ENCODE assay signal across 14 cellular contexts in genomic region chr11:8603696-8604077, GRCh38. TPM values are rescaled to one million over a fixed set of nuclear protein-coding genes. Genes with fewer than 3 reads are reported as not detected.
A peak's percentile ranks its signal among the peaks of the same experiment; 100 is the strongest.
DNase-seq lines count a peak whose midpoint lies in the region; ATAC-seq, FAIRE-seq and TF ChIP-seq lines count a peak whose summit lies in the region.
"Had no signal": no experiment of that assay in that cellular context is flagged by ENCODE, and none has a peak within 500 bp of the region (broad histone marks: within the 10 kb centered on the region; RNA-seq: fewer than 3 reads in every experiment).

No MANE protein-coding gene starts in this region.

- SMC1A ChIA-PET in GM12878 (lab: Charles Lee; ENCODE audit: uncharacterized antibody, unreplicated experiment) = interaction anchor here (0.6 to 1.0 kb wide), 3 partner anchors 9 to 36 kb away, joined by 3 to 5 read pairs (median 5); partner anchors contain the start of gene STK33

- H3K27me3 ChIP-seq in GM12878 (replicated peaks in 1 of 2; ENCODE audit: control insufficient read depth in 2 of 2, insufficient read depth in 2 of 2, low read length in 1 of 2) (no peaks in the 10 kb centered on the region), transverse colon (no peaks in the 10 kb centered on the region), Caco-2 (replicated peaks; ENCODE audit: control insufficient read depth, insufficient read depth, low read length) (no peaks in the 10 kb centered on the region)

- no peaks in the 10 kb centered on the region for H4K20me1 ChIP-seq in GM12878 (ENCODE audit: control insufficient read depth, insufficient read depth)

- H3K27ac Mint-ChIP-seq in stimulated activated naive CD8-positive, alpha-beta T cell treated with anti-CD3 and anti-CD28 coated beads, Interleukin-15, amount 100 ng/mL, for 72 hours = no peak overlapping the region
- no peak overlapping the region for H3K27ac Mint-ChIP-seq in Caco-2 (ENCODE audit: unreplicated experiment)
- H3K27ac Mint-ChIP-seq: activated naive CD4-positive, alpha-beta T cell treated with anti-CD3 and anti-CD28 coated beads, Interleukin-2, amount 50 U/mL, for 24 hours; CD4-positive, alpha-beta memory T cell had no signal

- H3K27me3 Mint-ChIP-seq in stimulated activated naive CD8-positive, alpha-beta T cell treated with anti-CD3 and anti-CD28 coated beads, Interleukin-15, amount 100 ng/mL, for 72 hours = peaks cover 32% of the 10 kb centered on the region
- H3K27me3 Mint-ChIP-seq in Caco-2 (ENCODE audit: insufficient read depth, unreplicated experiment) = peaks cover 4% of the 10 kb centered on the region

- no peak overlapping the region for H3K4me3 Mint-ChIP-seq in stimulated activated naive CD8-positive, alpha-beta T cell treated with anti-CD3 and anti-CD28 coated beads, Interleukin-15, amount 100 ng/mL, for 72 hours
- H3K4me3 Mint-ChIP-seq in Caco-2 (ENCODE audit: unreplicated experiment) = no peak overlapping the region
- H3K4me3 Mint-ChIP-seq: activated naive CD4-positive, alpha-beta T cell treated with anti-CD3 and anti-CD28 coated beads, Interleukin-2, amount 50 U/mL, for 24 hours; CD4-positive, alpha-beta memory T cell; nephron had no signal

- H3K4me3 ChIP-seq in GM12878 = no peak overlapping the region
- no peak overlapping the region for H3K4me3 ChIP-seq in transverse colon
- no peak overlapping the region for H3K4me3 ChIP-seq in Caco-2 (ENCODE audit: low read depth, low read length)
- H3K4me3 ChIP-seq: prostate gland, SJCRH30 had no signal

- TF ChIP-seq EP300 in GM12878 (IDR thresholded peaks at IDR 0.05; ENCODE audit: borderline replicate concordance in 1 of 2, control insufficient read depth in 1 of 2, low read depth in 2 of 2, low read length in 2 of 2) (no peak), transverse colon (IDR thresholded peaks at IDR 0.05; ENCODE audit: low read depth) (no peak)

- no peaks in the 10 kb centered on the region for H3K9me3 Mint-ChIP-seq in stimulated activated naive CD8-positive, alpha-beta T cell treated with anti-CD3 and anti-CD28 coated beads, Interleukin-15, amount 100 ng/mL, for 72 hours
- no peaks in the 10 kb centered on the region for H3K9me3 Mint-ChIP-seq in Caco-2 (ENCODE audit: unreplicated experiment)
- H3K9me3 Mint-ChIP-seq: activated naive CD4-positive, alpha-beta T cell treated with anti-CD3 and anti-CD28 coated beads, Interleukin-2, amount 50 U/mL, for 24 hours; CD4-positive, alpha-beta memory T cell; nephron had no signal

- WGBS in GM12878 (ENCODE audit: insufficient coverage, insufficient replicate concordance, low lambda C conversion rate, missing lambda C conversion rate) = 56% methylated on average over 2 of the region's 2 CpGs
- WGBS in transverse colon (ENCODE audit: low coverage in 1 of 2), 2 donors = 80 to 88% methylated on average over 1 to 2 of the region's 2 CpGs

- CTCF ChIA-PET in GM12878 (lab: Yijun Ruan, JAX) = interaction anchor here (0.6 to 1.9 kb wide), 16 partner anchors 9 to 402 kb away, joined by 3 to 6 read pairs (median 3); partner anchors contain the start of gene STK33
- CTCF ChIA-PET in Caco-2 (lab: Charles Lee) = no interaction called here

- no peak for DNase-seq in stimulated activated naive CD8-positive, alpha-beta T cell treated with anti-CD3 and anti-CD28 coated beads, Interleukin-15, amount 100 ng/mL, for 72 hours
- DNase-seq in stimulated activated naive CD8-positive, alpha-beta T cell treated with anti-CD3 and anti-CD28 coated beads, Interleukin-15, Interleukin-2, amounts not matched to agents 100 U/mL and 50 U/mL, for 24 hours = no peak
- DNase-seq in GM12878 (ENCODE audit: low read depth, low spot score) = no peak
- no peak for DNase-seq in transverse colon
- no peak for DNase-seq in NCI-H1092 treated with DMSO at 0.1 percent for 48 hours (lab: John Stamatoyannopoulos, UW)
- DNase-seq in Caco-2 = no peak
- DNase-seq: CD4-positive, alpha-beta memory T cell had no signal

- H3K4me1 Mint-ChIP-seq in stimulated activated naive CD8-positive, alpha-beta T cell treated with anti-CD3 and anti-CD28 coated beads, Interleukin-15, amount 100 ng/mL, for 72 hours = no peaks in the 10 kb centered on the region
- H3K4me1 Mint-ChIP-seq in Caco-2 (ENCODE audit: low read depth, unreplicated experiment) = no peaks in the 10 kb centered on the region
- H3K4me1 Mint-ChIP-seq: activated naive CD4-positive, alpha-beta T cell treated with anti-CD3 and anti-CD28 coated beads, Interleukin-2, amount 50 U/mL, for 24 hours; CD4-positive, alpha-beta memory T cell had no signal

- no peak overlapping the region for H3K4me2 ChIP-seq in GM12878 (ENCODE audit: control insufficient read depth, insufficient read depth)

- intact Hi-C loops in GM12878 (cut with micrococcal nuclease; ENCODE audit: unreplicated experiment) (loop anchor here (10.0 kb wide), 1 partner anchor 379 kb away; no protein-coding TSS in a partner anchor), transverse colon (cut with DNase I; ENCODE audit: low total_unique reads) (no loop called here), Caco-2 (cut with micrococcal nuclease; ENCODE audit: unreplicated experiment) (no loop called here)

- TF ChIP-seq POLR2A in GM12878 (IDR thresholded peaks at IDR 0.05; ENCODE audit: low read depth, low read length) (no peak), transverse colon (IDR thresholded peaks at IDR 0.05) (no peak)

- no peak overlapping the region for H2AFZ ChIP-seq in GM12878 (ENCODE audit: control insufficient read depth, low read depth, low read length)

- H3K9me3 ChIP-seq in GM12878 (replicated peaks; ENCODE audit: control insufficient read depth, insufficient read depth, low read length) = no peaks in the 10 kb centered on the region
- H3K9me3 ChIP-seq in transverse colon = no peaks in the 10 kb centered on the region
- no peaks in the 10 kb centered on the region for H3K9me3 ChIP-seq in Caco-2
- H3K9me3 ChIP-seq: prostate gland, SJCRH30 had no signal

- H3K4me1 ChIP-seq in GM12878 (ENCODE audit: control insufficient read depth, insufficient read depth, low read length) = no peaks in the 10 kb centered on the region
- H3K4me1 ChIP-seq in transverse colon = peaks cover 0 to 6% (median 0%) of the 10 kb centered on the region in 4 donors
- H3K4me1 ChIP-seq in Caco-2 = no peaks in the 10 kb centered on the region
- H3K4me1 ChIP-seq: prostate gland, SJCRH30 had no signal

- peak; percentile 35 for FAIRE-seq in GM12878 (lab: Jason Lieb, UNC)
- FAIRE-seq: islet of Langerhans had no signal

- ATAC-seq in stimulated activated naive CD8-positive, alpha-beta T cell treated with anti-CD3 and anti-CD28 coated beads, Interleukin-15, amount 100 ng/mL, for 72 hours = peak; percentile 22
- ATAC-seq in stimulated activated naive CD8-positive, alpha-beta T cell treated with anti-CD3 and anti-CD28 coated beads, Interleukin-15, Interleukin-2, amounts not matched to agents 100 U/mL and 50 U/mL, for 24 hours = no peak
- ATAC-seq in HG03095 (IDR thresholded peaks at IDR 0.05; ENCODE audit: unreplicated experiment) = peak; percentile 9
- ATAC-seq in GM12878 = peak; percentile 53
- no peak for ATAC-seq in GM21367 (IDR thresholded peaks at IDR 0.05; ENCODE audit: unreplicated experiment)

- no peak overlapping the region for H3K27ac ChIP-seq in GM12878 (ENCODE audit: control insufficient read depth, insufficient read depth)
- H3K27ac ChIP-seq in transverse colon = peak overlapping the region in 3 of 4 donors; percentile 11 to 68 (median 55)
- H3K27ac ChIP-seq: prostate gland, SJCRH30 had no signal

- no peak overlapping the region for H3K9ac ChIP-seq in GM12878 (ENCODE audit: control insufficient read depth, insufficient read depth, low read length)

- POLR2A ChIA-PET in GM12878 (lab: Charles Lee) = no interaction called here
- POLR2A ChIA-PET in Caco-2 (lab: Charles Lee) = no interaction called here

- no peaks in the 10 kb centered on the region for H3K79me2 ChIP-seq in GM12878 (ENCODE audit: control insufficient read depth, insufficient read depth, low read length)

- RAD21 ChIA-PET in GM12878 (lab: Charles Lee; ENCODE audit: unreplicated experiment) = interaction anchor here (1.1 to 1.3 kb wide), 2 partner anchors 9 to 37 kb away, joined by 3 to 4 read pairs; partner anchors contain the start of gene STK33

- H3K36me3 ChIP-seq in GM12878 (ENCODE audit: control insufficient read depth in 2 of 2, insufficient read depth in 2 of 2, low read length in 1 of 2) (no peaks in the 10 kb centered on the region), transverse colon (no peaks in the 10 kb centered on the region), Caco-2 (ENCODE audit: control insufficient read depth, insufficient read depth, low read length) (no peaks in the 10 kb centered on the region)
- H3K36me3 ChIP-seq: prostate gland, SJCRH30 had no signal

- in situ Hi-C loops in GM12878 (cut with MboI) = no loop called here
- in situ Hi-C loops in transverse colon (cut with MboI; ENCODE audit: low pct_ligation_motif_present in 1 of 4, low pct_unique_long_range_greater_than_20kb in 1 of 4, low sequenced_read_pairs in 3 of 4) = no loop called here

- no peaks in the 10 kb centered on the region for H3K36me3 Mint-ChIP-seq in Caco-2 (ENCODE audit: insufficient read depth, unreplicated experiment)
- H3K36me3 Mint-ChIP-seq: CD4-positive, alpha-beta memory T cell had no signal

- no TSS peak for BruUV-seq in GM12878 (replicated peaks; lab: Mats Ljungman, UMichigan)
- no TSS peak for BruUV-seq in Caco-2 (replicated peaks; lab: Mats Ljungman, UMichigan)

- TF ChIP-seq CTCF in GM12878 (IDR thresholded peaks at IDR 0.05 in 2 of 3, conservative IDR thresholded peaks at IDR 0.05 in 1 of 3; ENCODE audit: control insufficient read depth in 2 of 3, extremely low read depth in 1 of 3, insufficient read depth in 1 of 3, low read depth in 3 of 3, low read length in 3 of 3) = no peak
- no peak for TF ChIP-seq CTCF in transverse colon (IDR thresholded peaks at IDR 0.05)
- no peak for TF ChIP-seq CTCF in Caco-2 (IDR thresholded peaks at IDR 0.05; ENCODE audit: insufficient read depth in 1 of 2, low read depth in 1 of 2, low read length in 1 of 2, severe bottlenecking in 1 of 2, unreplicated experiment in 1 of 2)

- TF ChIP-seq RAD21 in GM12878 (IDR thresholded peaks at IDR 0.05; ENCODE audit: insufficient read depth, low read depth, low read length) = no peak

RNA-seq across cellular contexts. Expression of gene STK33, which starts 9.7 kb away (rescaled TPM):
- total RNA-seq in GM12878 (2013; cell fraction: nucleolus; rRNA removed) = 33.3 and 33.6 TPM in 2 replicates
- total RNA-seq in GM12878 (2014; rRNA removed) = 13.2 and 17.7 TPM in 2 replicates
- total RNA-seq in GM12878 (2014; rRNA removed; fragmentation: Illumina TruSeq; extraction: Trizol) = 20.5 and 21.9 TPM in 2 replicates
- total RNA-seq in GM12878 (2021) = 18.3 and 20.0 TPM in 2 replicates
- polyA plus RNA-seq in GM12878 (2011; ENCODE audit: low read depth) = 5.3 TPM
- 16.3 and 25.0 TPM in 2 replicates for polyA plus RNA-seq in GM12878 (2011; rRNA removed)
- polyA plus RNA-seq in GM12878 (2011; cell fraction: cytosol; rRNA removed) = 9.2 and 9.4 TPM in 2 replicates
- polyA plus RNA-seq in GM12878 (2011; cell fraction: nucleus; rRNA removed) = 22.5 and 31.0 TPM in 2 replicates
- polyA plus RNA-seq in GM12878 (2012) = 6.0 and 6.4 TPM in 2 replicates
- polyA plus RNA-seq in GM12878 (2014; fragmentation: Illumina TruSeq; extraction: Trizol) = 27.3 and 36.2 TPM in 2 replicates
- 1 to 10 TPM; 5.2 to 8.3 TPM for polyA plus RNA-seq in GM12878 (2014; fragmentation: Nextera tagmentation; extraction: Ambion mirVana)
- 16.6 and 17.9 TPM in 2 replicates for polyA plus RNA-seq in GM12878 (2014; rRNA removed)
- 10 to 100 TPM; 23.3 to 24.3 TPM for polyA plus RNA-seq in GM12878 (2016; fragmentation: Nextera tagmentation; extraction: Ambion mirVana)
- 7.7 and 8.0 TPM in 2 replicates for polyA minus RNA-seq in GM12878 (2011; rRNA and poly(A)+ RNA removed)
- polyA minus RNA-seq in GM12878 (2011; cell fraction: cytosol; rRNA and poly(A)+ RNA removed) = 4.0 and 9.1 TPM in 2 replicates
- polyA minus RNA-seq in GM12878 (2011; cell fraction: nucleus; rRNA and poly(A)+ RNA removed) = 12.3 and 32.7 TPM in 2 replicates
- 10 to 100 TPM in 1 of 4 donors, 1 to 10 TPM in 3; 2.0 to 14.2 (median 3.8) TPM for total RNA-seq in transverse colon
- total RNA-seq in Caco-2 (2022) = 0.51 and 0.98 TPM in 2 replicates
- total RNA-seq: CD4-positive, alpha-beta memory T cell had no signal
- polyA plus RNA-seq: CD4-positive, alpha-beta memory T cell had no signal

Comparison
In these comparisons a context has a peak if more than half of its experiments do, and no peak if none do; other contexts are left out.
1. ATAC-seq: peak in stimulated activated naive CD8-positive, alpha-beta T cell treated with anti-CD3 and anti-CD28 coated beads, Interleukin-15, amount 100 ng/mL, for 72 hours (single experiment), HG03095 (single experiment) and GM12878 (single experiment); none in stimulated activated naive CD8-positive, alpha-beta T cell treated with anti-CD3 and anti-CD28 coated beads, Interleukin-15, Interleukin-2, amounts not matched to agents 100 U/mL and 50 U/mL, for 24 hours (single experiment) and GM21367 (single experiment).